ENCODE assay signal across 7 cellular contexts in the genomic region with DNA sequence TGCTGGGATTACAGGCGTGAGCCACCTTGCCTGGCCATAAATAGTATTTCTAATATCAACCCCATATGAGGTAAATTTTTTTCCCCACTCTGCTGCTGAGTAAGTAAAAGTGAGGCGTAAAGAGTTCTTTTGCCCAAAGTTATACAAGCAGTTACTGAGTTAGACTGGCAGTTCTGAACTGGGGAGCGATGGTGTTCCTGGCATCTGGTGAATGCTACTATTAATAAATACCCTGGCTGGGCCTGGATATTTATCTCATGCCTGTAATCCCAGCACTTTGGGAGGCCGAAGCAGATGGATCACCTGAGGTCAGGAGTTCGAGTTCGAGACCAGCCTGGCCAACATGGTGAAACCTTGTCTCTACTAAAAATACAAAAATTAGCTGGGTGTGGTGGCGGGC. TPM values are rescaled to one million over a fixed set of nuclear protein-coding genes. Genes with fewer than 3 reads are reported as not detected.
DNase-seq lines count a peak whose midpoint lies in the region; ATAC-seq, FAIRE-seq and TF ChIP-seq lines count a peak whose summit lies in the region.
"Not testable (repeated sequence)": the region's sequence is repeated elsewhere in the genome, so short reads cannot be mapped to it uniquely, and the experiment has no call there.

No MANE protein-coding gene starts in this region.

- H3K4me3 ChIP-seq in LNCaP clone FGC (ENCODE audit: low read depth, low read length) (peak overlapping the region; percentile 66; the same call in 1 of the 2 replicates), astrocyte (ENCODE audit: insufficient read depth, low read depth, low read length) (peak overlapping the region; percentile 98), esophagus muscularis mucosa (peak overlapping the region in 2 of 4 donors; percentile 64 to 75), iPS-18c (ENCODE audit: insufficient read depth, low read depth, low read length) (peak overlapping the region; percentile 28; the same call in 1 of the 2 replicates)
- not testable (repeated sequence) for H3K4me3 ChIP-seq in trophoblast cell (ENCODE audit: low read depth, low read length)

- H3K27me3 Mint-ChIP-seq in WTC11 (ENCODE audit: low read depth); astrocyte (ENCODE audit: low read depth, unreplicated experiment): not testable (repeated sequence)

- H3K14ac ChIP-seq in trophoblast cell (ENCODE audit: low read length) = not testable (repeated sequence)

- H2AFZ ChIP-seq in astrocyte (ENCODE audit: low read depth, low read length); trophoblast cell (ENCODE audit: insufficient read depth, low read length, poor library complexity): not testable (repeated sequence)

- H3K4ac ChIP-seq in trophoblast cell (ENCODE audit: low read depth, low read length) = peak overlapping the region; percentile 19

- H4K20me1 ChIP-seq in astrocyte (ENCODE audit: insufficient read depth, low read length) = peaks cover 49% of the 10 kb centered on the region

- H3K23ac ChIP-seq in trophoblast cell (ENCODE audit: low read length) = not testable (repeated sequence)

- H3K4me1 Mint-ChIP-seq in WTC11 = peaks cover 46% of the 10 kb centered on the region
- H3K4me1 Mint-ChIP-seq in astrocyte (ENCODE audit: low read depth, unreplicated experiment) = peaks cover 39% of the 10 kb centered on the region

- POLR2A ChIA-PET in WTC11 (lab: Charles Lee) = not testable (repeated sequence)

- H3K18ac ChIP-seq in trophoblast cell (ENCODE audit: low read length) = not testable (repeated sequence)

- H4K91ac ChIP-seq in trophoblast cell (ENCODE audit: low read depth, low read length) = not testable (repeated sequence)

- not testable (repeated sequence) for H4K12ac ChIP-seq in trophoblast cell (ENCODE audit: low read depth, low read length)

- H3K36me3 Mint-ChIP-seq in WTC11 (peaks cover 57% of the 10 kb centered on the region), astrocyte (ENCODE audit: low read depth, unreplicated experiment) (peaks cover 11% of the 10 kb centered on the region)

- CTCF ChIA-PET in WTC11 (lab: Charles Lee) = interaction anchor here (0.6 to 2.3 kb wide), 4 partner anchors 19 to 1525 kb away, joined by 3 to 7 read pairs (median 5); a partner anchor contains a TSS

- not testable (repeated sequence) for ATAC-seq in WTC11

- TF ChIP-seq EP300 in esophagus muscularis mucosa (IDR thresholded peaks at IDR 0.05) = not testable (repeated sequence)

- not testable (repeated sequence) for H2BK120ac ChIP-seq in trophoblast cell (ENCODE audit: insufficient read depth, low read length, poor library complexity)

- intact Hi-C loops in esophagus muscularis mucosa (cut with DNase I) = loop anchor here (5.0 to 10.0 kb wide), 3 partner anchors 37 to 155 kb away; a partner anchor contains a TSS

- H3K79me1 ChIP-seq in trophoblast cell (ENCODE audit: low read length) = peaks cover 18% of the 10 kb centered on the region

- H3K27me3 ChIP-seq in astrocyte (ENCODE audit: insufficient read depth, low read length); esophagus muscularis mucosa; trophoblast cell (ENCODE audit: insufficient read depth, low read length): not testable (repeated sequence)

- H2BK12ac ChIP-seq in trophoblast cell (ENCODE audit: low read length) = not testable (repeated sequence)

- peaks cover 17% of the 10 kb centered on the region for H3K36me3 ChIP-seq in astrocyte (ENCODE audit: insufficient read depth, low read length)
- H3K36me3 ChIP-seq in esophagus muscularis mucosa = peaks cover 0 to 44% (median 17%) of the 10 kb centered on the region in 4 donors
- peaks cover 14 to 20% of the 10 kb centered on the region in 2 experiments for H3K36me3 ChIP-seq in trophoblast cell (ENCODE audit: control insufficient read depth in 1 of 2, insufficient read depth in 2 of 2, low read length in 2 of 2)

- H4K8ac ChIP-seq in trophoblast cell (ENCODE audit: low read depth, low read length) = not testable (repeated sequence)

- peak; percentile 38 for DNase-seq in DMS 273 (lab: John Stamatoyannopoulos, UW; ENCODE audit: unreplicated experiment)
- not testable (repeated sequence) for DNase-seq in LNCaP clone FGC (ENCODE audit: low read depth); WTC11 (ENCODE audit: low spot score); astrocyte (ENCODE audit: low read depth); esophagus muscularis mucosa (ENCODE audit: extremely low spot score); trophoblast cell

- FAIRE-seq in astrocyte (lab: Jason Lieb, UNC) = not testable (repeated sequence)

- 76% methylated on average over 7 of the region's 7 CpGs for WGBS in esophagus muscularis mucosa
- no CpG with 5 or more reads among the region's 7 CpGs for whole genome bisulfite sequencing in trophoblast cell (ENCODE audit: extremely low coverage, insufficient coverage, insufficient read length)

- H3K9ac ChIP-seq in astrocyte (ENCODE audit: low read length) = peak overlapping the region; percentile 100
- H3K9ac ChIP-seq in trophoblast cell (ENCODE audit: low read length) = not testable (repeated sequence)

- not testable (repeated sequence) for H2BK5ac ChIP-seq in trophoblast cell (ENCODE audit: low read depth, low read length, poor library complexity)

- H3K79me2 ChIP-seq in astrocyte (ENCODE audit: insufficient read depth, low read length) (peaks cover 45% of the 10 kb centered on the region), trophoblast cell (ENCODE audit: control insufficient read depth, insufficient read depth, low read length, poor library complexity) (peaks cover 13% of the 10 kb centered on the region)

- H3K4me1 ChIP-seq in astrocyte (ENCODE audit: insufficient read depth, low read length) = peaks cover 48% of the 10 kb centered on the region
- peaks cover 47 to 65% (median 57%) of the 10 kb centered on the region in 4 donors for H3K4me1 ChIP-seq in esophagus muscularis mucosa
- not testable (repeated sequence) for H3K4me1 ChIP-seq in trophoblast cell (ENCODE audit: control insufficient read depth in 1 of 2, insufficient read depth in 2 of 2, low read length in 2 of 2)

- peak overlapping the region; percentile 97 for H3K27ac Mint-ChIP-seq in WTC11
- not testable (repeated sequence) for H3K27ac Mint-ChIP-seq in astrocyte (ENCODE audit: unreplicated experiment)

- not testable (repeated sequence) for H2AK5ac ChIP-seq in trophoblast cell (ENCODE audit: low read length)

- not testable (repeated sequence) for TF ChIP-seq POLR2A in esophagus muscularis mucosa (IDR thresholded peaks at IDR 0.05; ENCODE audit: low read depth)

- peak overlapping the region; percentile 87 for H3K4me2 ChIP-seq in astrocyte (ENCODE audit: low read length)
- H3K4me2 ChIP-seq in trophoblast cell (ENCODE audit: low read length) = peak overlapping the region; percentile 20

- not testable (repeated sequence) for H3K9me3 Mint-ChIP-seq in WTC11; astrocyte (ENCODE audit: unreplicated experiment)

- not testable (repeated sequence) for H3K27ac ChIP-seq in astrocyte (ENCODE audit: low read depth, low read length); trophoblast cell (ENCODE audit: low read depth, low read length)
- peak overlapping the region; percentile 21 to 86 (median 84) for H3K27ac ChIP-seq in esophagus muscularis mucosa (replicated peaks in 1 of 4)

- not testable (repeated sequence) for H3K9me3 ChIP-seq in astrocyte (ENCODE audit: insufficient read depth, low read depth, low read length); esophagus muscularis mucosa; iPS-18c (ENCODE audit: control insufficient read depth, insufficient read depth, low read length); trophoblast cell (ENCODE audit: insufficient read depth, low read depth, low read length)

- TF ChIP-seq CTCF in LNCaP clone FGC (IDR thresholded peaks at IDR 0.05; ENCODE audit: control insufficient read depth, extremely low read depth, insufficient read depth); WTC11 (IDR thresholded peaks at IDR 0.05); astrocyte (IDR thresholded peaks at IDR 0.05; ENCODE audit: insufficient read depth, low read depth, low read length); esophagus muscularis mucosa (IDR thresholded peaks at IDR 0.05): not testable (repeated sequence)

- H3K4me3 Mint-ChIP-seq in WTC11 (peak overlapping the region; percentile 97), astrocyte (ENCODE audit: unreplicated experiment) (peak overlapping the region; percentile 99)

RNA-seq across cellular contexts. Expression of a gene that starts 19.6 kb away (rescaled TPM):
- total RNA-seq in WTC11 (2021) (2.7 to 4.5 TPM (median 4.0 TPM) in 3 replicates), astrocyte (1.5 and 2.2 TPM in 2 replicates), esophagus muscularis mucosa (1 to 10 TPM; 1.2 to 5.1 (median 3.8) TPM)
- 0.23 and 0.50 TPM in 2 replicates for polyA plus RNA-seq in trophoblast cell (2013)

RNA-seq across cellular contexts. Expression of a gene that starts 22.0 kb away (rescaled TPM):
- total RNA-seq in WTC11 (2021) (3.6 to 5.3 TPM (median 5.1 TPM) in 3 replicates), astrocyte (20.5 and 29.2 TPM in 2 replicates), esophagus muscularis mucosa (10 to 100 TPM; 10.8 to 23.5 (median 20.7) TPM)
- 5.7 and 6.8 TPM in 2 replicates for polyA plus RNA-seq in trophoblast cell (2013)

RNA-seq across cellular contexts. Expression of a gene that starts 26.2 kb away (rescaled TPM):
- total RNA-seq in WTC11 (2021) (0.30 TPM in 1 of 3 replicates, not detected in the others), astrocyte (0.79 TPM in 1 of 2 replicates, not detected in the other), esophagus muscularis mucosa (10 to 100 TPM in 2 of 4 donors, 1 to 10 TPM in 2; 8.7 to 17.8 (median 13.3) TPM)
- polyA plus RNA-seq in trophoblast cell (2013) = 19.9 and 21.5 TPM in 2 replicates

RNA-seq across cellular contexts. Expression of a gene that starts 58.2 kb away (rescaled TPM):
- 28.6 to 33.0 TPM (median 31.5 TPM) in 3 replicates for total RNA-seq in WTC11 (2021)
- 27.0 and 30.7 TPM in 2 replicates for total RNA-seq in astrocyte
- total RNA-seq in esophagus muscularis mucosa = 10 to 100 TPM; 12.9 to 22.5 (median 15.4) TPM
- 11.1 and 11.6 TPM in 2 replicates for polyA plus RNA-seq in trophoblast cell (2013)
